ENCODE assay signal across 14 cellular contexts in genomic region chr18:50629148-50629631, GRCh38.
DNase-seq lines count a peak whose midpoint lies in the region; ATAC-seq and TF ChIP-seq lines count a peak whose summit lies in the region.
"Had no signal": no experiment of that assay in that cellular context is flagged by ENCODE, and none has a peak within 500 bp of the region (broad histone marks: within the 10 kb centered on the region; RNA-seq: fewer than 3 reads in every experiment).

No MANE protein-coding gene starts in this region.

- no peaks in the 10 kb centered on the region for H4K20me1 ChIP-seq in MM.1S (ENCODE audit: insufficient read depth, low read length)

- H3K9ac ChIP-seq in MM.1S (ENCODE audit: low read length): no peak overlapping the region
- H3K9ac ChIP-seq: KMS-11 had no signal

- no peak overlapping the region for H3K4me3 ChIP-seq in left ventricle myocardium inferior
- H3K4me3 ChIP-seq in choroid plexus epithelial cell (ENCODE audit: low read depth, low read length): no peak overlapping the region
- no peak overlapping the region for H3K4me3 ChIP-seq in tibial artery
- H3K4me3 ChIP-seq in MM.1S (ENCODE audit: low read length): no peak overlapping the region
- H3K4me3 ChIP-seq: A549 had no signal

- no peaks in the 10 kb centered on the region for H3F3A ChIP-seq in MM.1S (ENCODE audit: insufficient read depth, low read length)

- H3K27ac ChIP-seq in left ventricle myocardium inferior (replicated peaks): peak overlapping the region; percentile 54
- peak overlapping the region; percentile 74 to 83 for H3K27ac ChIP-seq in tibial artery
- H3K27ac ChIP-seq in MM.1S (ENCODE audit: low read length): no peak overlapping the region
- H3K27ac ChIP-seq: A549, KMS-11 had no signal

- no peak overlapping the region for H2AFZ ChIP-seq in MM.1S (ENCODE audit: low read length)

- ATAC-seq in Right ventricle myocardium inferior (no peak), HG02571 (IDR thresholded peaks at IDR 0.05; ENCODE audit: unreplicated experiment) (no peak)
- ATAC-seq: A549 had no signal

- H3K27me3 ChIP-seq in left ventricle myocardium inferior (ENCODE audit: low read depth) (no peaks in the 10 kb centered on the region), tibial artery (no peaks in the 10 kb centered on the region), MM.1S (replicated peaks; ENCODE audit: insufficient read depth, low read length) (no peaks in the 10 kb centered on the region)

- H3K9me3 ChIP-seq in left ventricle myocardium inferior (replicated peaks) (no peaks in the 10 kb centered on the region), tibial artery (no peaks in the 10 kb centered on the region), MM.1S (replicated peaks; ENCODE audit: insufficient read depth, low read length) (no peaks in the 10 kb centered on the region)
- H3K9me3 ChIP-seq: A549 had no signal

- DNase-seq in left ventricle myocardium inferior (no peak), Right ventricle myocardium inferior (ENCODE audit: missing footprints) (no peak), NCI-H345 (lab: John Stamatoyannopoulos, UW) (peak; percentile 83), choroid plexus epithelial cell (ENCODE audit: low read depth) (peak; percentile 13), tibial artery (peak; percentile 38 to 73), MM.1S (no peak)
- no peak for DNase-seq in activated CD4-positive, alpha-beta T cell treated with anti-CD3 and anti-CD28 coated beads, Interleukin-2, amount 50 U/mL, for 1 hour
- DNase-seq: activated naive CD4-positive, alpha-beta T cell treated with anti-CD3 and anti-CD28 coated beads, Interleukin-2, amount 50 U/mL, for 16 hours; DND-41; mesenchymal stem cell; trophoblast cell had no signal

- H3K4me2 ChIP-seq in MM.1S (ENCODE audit: low read depth, low read length): no peak overlapping the region
- H3K4me2 ChIP-seq: A549, KMS-11 had no signal

- H3K4me1 ChIP-seq in left ventricle myocardium inferior (peaks cover 23% of the 10 kb centered on the region), tibial artery (peaks cover 0 to 74% (median 34%) of the 10 kb centered on the region in 4 donors), MM.1S (ENCODE audit: low read length) (no peaks in the 10 kb centered on the region)

- intact Hi-C loops in left ventricle myocardium inferior (cut with micrococcal nuclease) (no loop called here), Right ventricle myocardium inferior (cut with DNase I) (no loop called here), tibial artery (cut with DNase I; ENCODE audit: low total_unique reads) (no loop called here)

- H3K9me2 ChIP-seq in MM.1S (replicated peaks; ENCODE audit: insufficient read depth, low read length): no peaks in the 10 kb centered on the region

- H3K36me3 ChIP-seq in left ventricle myocardium inferior (no peaks in the 10 kb centered on the region), tibial artery (no peaks in the 10 kb centered on the region), MM.1S (replicated peaks; ENCODE audit: insufficient read depth, low read length) (no peaks in the 10 kb centered on the region)

- H3K79me2 ChIP-seq in MM.1S (ENCODE audit: low read length): no peaks in the 10 kb centered on the region

- no peak for TF ChIP-seq CTCF in left ventricle myocardium inferior (IDR thresholded peaks at IDR 0.05; ENCODE audit: borderline replicate concordance)
- no peak for TF ChIP-seq CTCF in choroid plexus epithelial cell (conservative IDR thresholded peaks at IDR 0.05; ENCODE audit: low read depth, low read length)
- no peak for TF ChIP-seq CTCF in tibial artery (IDR thresholded peaks at IDR 0.05)
- no peak for TF ChIP-seq CTCF in MM.1S (IDR thresholded peaks at IDR 0.05; ENCODE audit: low read length)

Comparison
In these comparisons a context has a peak if more than half of its experiments do, and no peak if none do; other contexts are left out.
1. DNase-seq: peak in NCI-H345 (single experiment), choroid plexus epithelial cell (single experiment) and tibial artery (2 of 2); none in left ventricle myocardium inferior (single experiment), Right ventricle myocardium inferior (single experiment), MM.1S (single experiment) and activated CD4-positive, alpha-beta T cell treated with anti-CD3 and anti-CD28 coated beads, Interleukin-2, amount 50 U/mL, for 1 hour (single experiment).